ENCODE assay signal across 24 cellular contexts in the genomic region with DNA sequence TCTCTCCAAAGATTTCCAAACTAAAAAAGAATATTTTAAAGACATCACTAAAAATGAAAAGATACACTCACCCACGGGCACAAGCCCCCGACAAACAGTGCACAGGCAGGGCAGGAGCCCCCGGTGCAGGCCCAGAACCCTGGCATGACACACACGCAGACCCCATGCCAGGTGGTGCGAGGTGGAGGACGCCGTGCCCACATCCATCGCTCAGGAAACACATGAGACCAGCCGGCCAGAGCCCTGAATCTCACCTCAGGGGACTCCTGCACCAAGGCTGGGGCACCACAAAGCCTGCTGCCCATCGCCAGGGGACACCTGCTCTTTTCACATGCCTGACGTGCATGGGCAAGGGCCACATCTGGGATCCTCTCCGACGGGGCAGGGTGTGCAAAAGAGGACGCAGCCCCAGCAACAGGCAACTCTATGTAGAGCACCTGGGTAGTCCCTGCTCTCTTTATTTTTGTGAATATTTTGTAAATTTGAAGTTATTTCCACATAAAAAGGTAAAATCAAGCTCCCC. TPM values are rescaled to one million over a fixed set of nuclear protein-coding genes. Genes with fewer than 3 reads are reported as not detected.
A peak's percentile ranks its signal among the peaks of the same experiment; 100 is the strongest.
DNase-seq lines count a peak whose midpoint lies in the region; ATAC-seq, FAIRE-seq and TF ChIP-seq lines count a peak whose summit lies in the region.
"Had no signal": no experiment of that assay in that cellular context is flagged by ENCODE, and none has a peak within 500 bp of the region (broad histone marks: within the 10 kb centered on the region; RNA-seq: fewer than 3 reads in every experiment).

No MANE protein-coding gene starts in this region.

- ATAC-seq in HepG2: no peak
- no peak for ATAC-seq in right lobe of liver
- peak; percentile 42 for ATAC-seq in body of pancreas
- ATAC-seq in omental fat pad (ENCODE audit: low FRiP score): peak; percentile 27
- ATAC-seq in HG03045 (IDR thresholded peaks at IDR 0.05; ENCODE audit: unreplicated experiment): no peak
- ATAC-seq: CD8-positive, alpha-beta T cell; HCT116; PC-3; SK-N-SH treated with all-trans-retinoic acid at 6 μM for 48 hours had no signal

- in situ Hi-C loops in HepG2 (cut with HindIII; ENCODE audit: extremely low pct_ligation_motif_present, low pct_unique_long_range_greater_than_20kb): no loop called here

- no peak overlapping the region for H3K9ac ChIP-seq in HepG2 (ENCODE audit: insufficient read depth, low read depth, low read length)

- H3K9me3 ChIP-seq in HepG2 (ENCODE audit: low read length) (no peaks in the 10 kb centered on the region), right lobe of liver (no peaks in the 10 kb centered on the region), body of pancreas (no peaks in the 10 kb centered on the region)
- H3K9me3 ChIP-seq: BLaER1 treated with 17β-estradiol and CSF1 and Interleukin-3, amounts not matched to agents 10 nM and 100 nM; Caco-2; SJCRH30 had no signal

- POLR2A ChIA-PET in HepG2 (lab: Yijun Ruan, JAX): no interaction called here

- TF ChIP-seq POLR2A in HepG2 (IDR thresholded peaks at IDR 0.05; ENCODE audit: insufficient read depth in 1 of 2, low read depth in 2 of 2, low read length in 2 of 2): no peak
- TF ChIP-seq POLR2A in right lobe of liver (IDR thresholded peaks at IDR 0.05): no peak
- no peak for TF ChIP-seq POLR2A in body of pancreas (IDR thresholded peaks at IDR 0.05)

- FAIRE-seq in HepG2 (lab: Jason Lieb, UNC): no peak

- CTCF ChIA-PET in HepG2 (lab: Yijun Ruan, JAX; ENCODE audit: low intra/inter-chr PET ratio, low total read pairs): interaction anchor here (1.4 kb wide), 1 partner anchor 16 kb away, joined by 4 read pairs; no protein-coding TSS in a partner anchor

- no peak for TF ChIP-seq EP300 in HepG2 (IDR thresholded peaks at IDR 0.05; ENCODE audit: low read depth in 2 of 2, low read length in 2 of 2)
- no peak for TF ChIP-seq EP300 in HepG2 (CRISPR knock-in tag; IDR thresholded peaks at IDR 0.05; ENCODE audit: borderline replicate concordance)

- H2AFZ ChIP-seq in HepG2 (ENCODE audit: low read length): no peak overlapping the region

- H3K4me1 ChIP-seq in HepG2 (ENCODE audit: insufficient read depth, low read length) (peaks cover 7% of the 10 kb centered on the region; the same call in 1 of the 2 replicates), right lobe of liver (peaks cover 0 to 27% (median 11%) of the 10 kb centered on the region in 4 donors), body of pancreas (peaks cover 68% of the 10 kb centered on the region)
- H3K4me1 ChIP-seq: Caco-2, SJCRH30 had no signal

- no peak overlapping the region for H3K4me2 ChIP-seq in HepG2 (ENCODE audit: low read depth, low read length)

- DNase-seq in HepG2 (ENCODE audit: low spot score) (no peak), right lobe of liver (no peak), body of pancreas (peak; percentile 33 to 70 (median 49)), omental fat pad (ENCODE audit: low spot score) (no peak), AG08395 (ENCODE audit: low spot score) (no peak), medulla oblongata (ENCODE audit: extremely low spot score) (no peak)
- DNase-seq: Caco-2; CD8-positive, alpha-beta T cell; GDM1; Kasumi-1; MV-4-11; NCI-H1105; NCI-H1436 treated with DMSO at 0.1 percent for 48 hours; NCI-H1930; NCI-H2107; NCI-H446; NCI-H524 treated with DMSO at 0.1 percent for 48 hours; NCI-H774; PC-3; SJCRH30 had no signal

- no TSS peak for BruUV-seq in HepG2 (replicated peaks; lab: Mats Ljungman, UMichigan)

- H3K4me3 ChIP-seq in HepG2 (replicated peaks in 1 of 3; ENCODE audit: insufficient read depth in 1 of 3, low read depth in 2 of 3, low read length in 3 of 3): no peak overlapping the region
- H3K4me3 ChIP-seq in right lobe of liver: no peak overlapping the region
- H3K4me3 ChIP-seq in body of pancreas: no peak overlapping the region
- H3K4me3 ChIP-seq: BLaER1 treated with 17β-estradiol and CSF1 and Interleukin-3, amounts not matched to agents 10 nM and 100 nM; SJCRH30 had no signal

- WGBS in HepG2 (ENCODE audit: low lambda C conversion rate): 98% methylated on average over 9 of the region's 14 CpGs
- WGBS in right lobe of liver (ENCODE audit: insufficient coverage, low coverage, low lambda C conversion rate, missing lambda C conversion rate): 80% methylated on average over 2 of the region's 14 CpGs
- 75 to 94% methylated on average over 7 to 14 of the region's 14 CpGs for WGBS in body of pancreas, 2 donors

- TF ChIP-seq RAD21 in HepG2 (CRISPR knock-in tag; IDR thresholded peaks at IDR 0.05): no peak

- peaks cover 64% of the 10 kb centered on the region for H4K20me1 ChIP-seq in HepG2 (ENCODE audit: insufficient read depth, low read length)

- TF ChIP-seq CTCF in HepG2 (CRISPR knock-in tag; IDR thresholded peaks at IDR 0.05) (no peak), right lobe of liver (IDR thresholded peaks at IDR 0.05) (no peak), body of pancreas (IDR thresholded peaks at IDR 0.05) (no peak), omental fat pad (IDR thresholded peaks at IDR 0.05) (no peak)

- H3K27me3 ChIP-seq in HepG2 (ENCODE audit: control insufficient read depth in 1 of 2, insufficient read depth in 2 of 2, low read length in 2 of 2) (no peaks in the 10 kb centered on the region), right lobe of liver (no peaks in the 10 kb centered on the region), body of pancreas (no peaks in the 10 kb centered on the region)
- H3K27me3 ChIP-seq: BLaER1 treated with 17β-estradiol and CSF1 and Interleukin-3, amounts not matched to agents 10 nM and 100 nM; SJCRH30 had no signal

- H3K27ac ChIP-seq in HepG2 (ENCODE audit: extremely low read length, insufficient read depth, low read length): no peak overlapping the region
- H3K27ac ChIP-seq in right lobe of liver: no peak overlapping the region
- H3K27ac ChIP-seq in body of pancreas: no peak overlapping the region
- H3K27ac ChIP-seq: SJCRH30 had no signal

- peaks cover 17 to 53% of the 10 kb centered on the region in 2 experiments; a peak in 4 of 5 replicates for H3K36me3 ChIP-seq in HepG2 (replicated peaks in 1 of 2; ENCODE audit: control insufficient read depth in 1 of 2, insufficient read depth in 2 of 2, low read length in 2 of 2)
- peaks cover 0 to 24% (median 10%) of the 10 kb centered on the region in 4 donors for H3K36me3 ChIP-seq in right lobe of liver
- H3K36me3 ChIP-seq in body of pancreas (replicated peaks in 1 of 2; ENCODE audit: insufficient read depth in 1 of 2, low read depth in 2 of 2): peaks cover 0 to 10% of the 10 kb centered on the region in 2 donors

- H3K79me2 ChIP-seq in HepG2 (ENCODE audit: insufficient read depth, low read length): peaks cover 90% of the 10 kb centered on the region

- intact Hi-C loops in HepG2 (cut with micrococcal nuclease; ENCODE audit: unreplicated experiment) (no loop called here), right lobe of liver (cut with DNase I) (no loop called here), body of pancreas (cut with DNase I) (no loop called here)

RNA-seq across cellular contexts. Expression of a gene that starts 13.4 kb away (rescaled TPM):
- 6.6 and 12.0 TPM in 2 replicates for total RNA-seq in HepG2 (2016; rRNA removed; fragmentation: Illumina TruSeq; extraction: Trizol)
- total RNA-seq in HepG2 (2016; cell fraction: cytosol; rRNA removed; fragmentation: Illumina TruSeq; extraction: Trizol; ENCODE audit: low read depth): 6.1 and 7.5 TPM in 2 replicates
- total RNA-seq in HepG2 (2016; cell fraction: insoluble cytoplasmic fraction; rRNA removed; fragmentation: Illumina TruSeq; extraction: Trizol): 6.3 and 13.3 TPM in 2 replicates
- total RNA-seq in HepG2 (2016; cell fraction: membrane; rRNA removed; fragmentation: Illumina TruSeq; extraction: Trizol): 6.7 and 8.2 TPM in 2 replicates
- 14.2 and 15.7 TPM in 2 replicates for total RNA-seq in HepG2 (2016; cell fraction: nucleus; rRNA removed; fragmentation: Illumina TruSeq; extraction: Trizol)
- polyA plus RNA-seq in HepG2 (2011; rRNA removed): 5.1 and 6.4 TPM in 2 replicates
- polyA plus RNA-seq in HepG2 (2011; cell fraction: cytosol; rRNA removed): 3.8 and 3.9 TPM in 2 replicates
- polyA plus RNA-seq in HepG2 (2011; cell fraction: nucleus; rRNA removed): 29.0 and 31.0 TPM in 2 replicates
- 14.8 and 16.2 TPM in 2 replicates for polyA plus RNA-seq in HepG2 (2012)
- polyA plus RNA-seq in HepG2 (2016; cell fraction: cytosol; fragmentation: Illumina TruSeq; extraction: Trizol; ENCODE audit: low read depth): 0.67 and 0.95 TPM in 2 replicates
- 8.8 and 10.0 TPM in 2 replicates for polyA plus RNA-seq in HepG2 (2016; cell fraction: insoluble cytoplasmic fraction; fragmentation: Illumina TruSeq; extraction: Trizol; ENCODE audit: low read depth)
- 2.6 and 3.2 TPM in 2 replicates for polyA plus RNA-seq in HepG2 (2016; cell fraction: membrane; fragmentation: Illumina TruSeq; extraction: Trizol; ENCODE audit: low read depth)
- 28.8 and 30.8 TPM in 2 replicates for polyA plus RNA-seq in HepG2 (2016; cell fraction: nucleus; fragmentation: Illumina TruSeq; extraction: Trizol; ENCODE audit: insufficient read depth, low read depth)
- polyA minus RNA-seq in HepG2 (2011; rRNA and poly(A)+ RNA removed; ENCODE audit: low replicate concordance): 4.2 and 8.4 TPM in 2 replicates
- 7.6 and 8.3 TPM in 2 replicates for polyA minus RNA-seq in HepG2 (2011; cell fraction: cytosol; rRNA and poly(A)+ RNA removed)
- 29.1 and 32.0 TPM in 2 replicates for polyA minus RNA-seq in HepG2 (2011; cell fraction: nucleus; rRNA and poly(A)+ RNA removed)
- 10 to 100 TPM in 5 of 6 experiments, 1 to 10 TPM in 1; 9.3 to 17.8 (median 11.6) TPM for total RNA-seq in right lobe of liver
- 10 to 100 TPM; 21.8 to 36.9 TPM for total RNA-seq in body of pancreas
- total RNA-seq in omental fat pad: 10 to 100 TPM; 21.0 to 57.3 (median 33.8) TPM

RNA-seq across cellular contexts. Expression of a gene that starts 39.4 kb away (rescaled TPM):
- total RNA-seq in HepG2 (2016; rRNA removed; fragmentation: Illumina TruSeq; extraction: Trizol) (9.6 and 11.9 TPM in 2 replicates), right lobe of liver (1 to 10 TPM; 4.1 to 9.3 (median 5.2) TPM), body of pancreas (10 to 100 TPM in 1 of 2 donors, 1 to 10 TPM in 1; 9.6 to 17.1 TPM), omental fat pad (10 to 100 TPM; 10.0 to 21.6 (median 11.4) TPM)
- 0.91 and 1.3 TPM in 2 replicates for total RNA-seq in HepG2 (2016; cell fraction: cytosol; rRNA removed; fragmentation: Illumina TruSeq; extraction: Trizol; ENCODE audit: low read depth)
- total RNA-seq in HepG2 (2016; cell fraction: insoluble cytoplasmic fraction; rRNA removed; fragmentation: Illumina TruSeq; extraction: Trizol): 9.6 and 9.7 TPM in 2 replicates
- total RNA-seq in HepG2 (2016; cell fraction: membrane; rRNA removed; fragmentation: Illumina TruSeq; extraction: Trizol): 5.5 TPM in 2 replicates
- 8.0 and 9.8 TPM in 2 replicates for total RNA-seq in HepG2 (2016; cell fraction: nucleus; rRNA removed; fragmentation: Illumina TruSeq; extraction: Trizol)
- 5.4 and 6.0 TPM in 2 replicates for polyA plus RNA-seq in HepG2 (2011; rRNA removed)
- 4.8 and 5.6 TPM in 2 replicates for polyA plus RNA-seq in HepG2 (2011; cell fraction: cytosol; rRNA removed)
- polyA plus RNA-seq in HepG2 (2011; cell fraction: nucleus; rRNA removed): 9.9 and 11.1 TPM in 2 replicates
- polyA plus RNA-seq in HepG2 (2012): 9.9 and 11.2 TPM in 2 replicates
- polyA plus RNA-seq in HepG2 (2016; cell fraction: cytosol; fragmentation: Illumina TruSeq; extraction: Trizol; ENCODE audit: low read depth): 0.43 and 0.49 TPM in 2 replicates
- 9.0 and 10.5 TPM in 2 replicates for polyA plus RNA-seq in HepG2 (2016; cell fraction: insoluble cytoplasmic fraction; fragmentation: Illumina TruSeq; extraction: Trizol; ENCODE audit: low read depth)
- polyA plus RNA-seq in HepG2 (2016; cell fraction: membrane; fragmentation: Illumina TruSeq; extraction: Trizol; ENCODE audit: low read depth): 2.4 and 2.7 TPM in 2 replicates
- polyA plus RNA-seq in HepG2 (2016; cell fraction: nucleus; fragmentation: Illumina TruSeq; extraction: Trizol; ENCODE audit: insufficient read depth, low read depth): 13.2 and 13.5 TPM in 2 replicates
- 7.8 and 12.8 TPM in 2 replicates for polyA minus RNA-seq in HepG2 (2011; rRNA and poly(A)+ RNA removed; ENCODE audit: low replicate concordance)
- 8.8 and 10.3 TPM in 2 replicates for polyA minus RNA-seq in HepG2 (2011; cell fraction: cytosol; rRNA and poly(A)+ RNA removed)
- polyA minus RNA-seq in HepG2 (2011; cell fraction: nucleus; rRNA and poly(A)+ RNA removed): 12.1 and 13.2 TPM in 2 replicates

Comparison
In these comparisons a context has a peak if more than half of its experiments do, and no peak if none do; other contexts are left out.
1. ATAC-seq: peak in body of pancreas (single experiment) and omental fat pad (single experiment); none in HepG2 (single experiment), right lobe of liver (0 of 4) and HG03045 (single experiment).
2. DNase-seq: peak in body of pancreas (4 of 4); none in HepG2 (single experiment), right lobe of liver (0 of 3), omental fat pad (single experiment), AG08395 (single experiment) and medulla oblongata (single experiment).